In the genomic region with DNA sequence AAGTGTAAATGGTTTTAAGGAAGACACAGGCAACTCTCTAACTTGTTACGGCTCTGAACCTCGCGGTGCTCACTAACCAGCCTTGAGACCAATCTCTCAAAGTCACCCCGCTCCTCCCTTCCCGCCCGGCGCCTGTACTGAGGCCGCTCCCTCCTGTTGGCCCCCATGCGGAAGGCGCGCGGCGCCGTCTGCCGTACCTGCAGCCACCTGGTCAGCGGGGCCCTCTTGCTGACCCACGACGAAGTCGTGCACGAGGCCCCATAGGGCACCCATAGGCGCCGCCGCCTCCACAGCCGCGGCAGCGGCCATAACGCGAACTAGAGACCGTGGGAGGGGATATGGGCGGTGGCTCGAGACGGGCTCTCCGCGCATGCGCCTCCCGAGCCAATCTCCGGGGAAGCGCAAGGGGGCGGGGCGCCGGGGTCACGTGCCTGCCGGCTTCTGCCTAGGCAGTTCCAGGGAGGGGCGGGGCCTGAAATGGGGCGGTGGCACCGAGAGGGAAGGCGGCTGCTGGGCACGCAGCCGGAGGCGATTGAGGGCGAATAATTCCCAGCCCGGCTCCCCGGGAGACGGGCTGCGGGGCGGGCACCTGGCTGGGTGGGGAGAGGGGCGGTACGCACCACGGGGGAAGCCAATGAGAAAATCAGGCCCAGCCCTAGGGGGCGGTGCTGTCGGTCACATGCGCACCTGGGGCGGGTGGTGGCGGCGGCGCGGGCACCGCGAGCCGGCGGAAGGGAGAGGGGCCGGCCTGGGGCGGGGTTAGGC, we compare ENCODE assay signal across 8 cellular contexts. TPM values are rescaled to one million over a fixed set of nuclear protein-coding genes. Genes with fewer than 3 reads are reported as not detected.
DNase-seq lines count a peak whose midpoint lies in the region; ATAC-seq, FAIRE-seq and TF ChIP-seq lines count a peak whose summit lies in the region.

A gene with protein sequence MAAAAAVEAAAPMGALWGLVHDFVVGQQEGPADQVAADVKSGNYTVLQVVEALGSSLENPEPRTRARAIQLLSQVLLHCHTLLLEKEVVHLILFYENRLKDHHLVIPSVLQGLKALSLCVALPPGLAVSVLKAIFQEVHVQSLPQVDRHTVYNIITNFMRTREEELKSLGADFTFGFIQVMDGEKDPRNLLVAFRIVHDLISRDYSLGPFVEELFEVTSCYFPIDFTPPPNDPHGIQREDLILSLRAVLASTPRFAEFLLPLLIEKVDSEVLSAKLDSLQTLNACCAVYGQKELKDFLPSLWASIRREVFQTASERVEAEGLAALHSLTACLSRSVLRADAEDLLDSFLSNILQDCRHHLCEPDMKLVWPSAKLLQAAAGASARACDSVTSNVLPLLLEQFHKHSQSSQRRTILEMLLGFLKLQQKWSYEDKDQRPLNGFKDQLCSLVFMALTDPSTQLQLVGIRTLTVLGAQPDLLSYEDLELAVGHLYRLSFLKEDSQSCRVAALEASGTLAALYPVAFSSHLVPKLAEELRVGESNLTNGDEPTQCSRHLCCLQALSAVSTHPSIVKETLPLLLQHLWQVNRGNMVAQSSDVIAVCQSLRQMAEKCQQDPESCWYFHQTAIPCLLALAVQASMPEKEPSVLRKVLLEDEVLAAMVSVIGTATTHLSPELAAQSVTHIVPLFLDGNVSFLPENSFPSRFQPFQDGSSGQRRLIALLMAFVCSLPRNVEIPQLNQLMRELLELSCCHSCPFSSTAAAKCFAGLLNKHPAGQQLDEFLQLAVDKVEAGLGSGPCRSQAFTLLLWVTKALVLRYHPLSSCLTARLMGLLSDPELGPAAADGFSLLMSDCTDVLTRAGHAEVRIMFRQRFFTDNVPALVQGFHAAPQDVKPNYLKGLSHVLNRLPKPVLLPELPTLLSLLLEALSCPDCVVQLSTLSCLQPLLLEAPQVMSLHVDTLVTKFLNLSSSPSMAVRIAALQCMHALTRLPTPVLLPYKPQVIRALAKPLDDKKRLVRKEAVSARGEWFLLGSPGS (minus strand): TSS at position 347 of the 765 bp plus-strand sequence. CDS start 38 bp downstream, at position 309.

- H3K4me3 ChIP-seq in AG04449 (ENCODE audit: low read depth, low read length) (peak within 1 kb of the TSS; percentile 99), WI38 (ENCODE audit: low read depth, low read length) (peak within 1 kb of the TSS; percentile 99), bronchial epithelial cell (ENCODE audit: low read depth, low read length) (peak within 1 kb of the TSS; percentile 96), spleen (peak within 1 kb of the TSS; percentile 79 to 99 (median 96))

- no peak for TF ChIP-seq CTCF in AG04449 (IDR thresholded peaks at IDR 0.05; ENCODE audit: insufficient read depth, low read length, missing control alignments)
- TF ChIP-seq CTCF in WI38 (IDR thresholded peaks at IDR 0.05; ENCODE audit: low read depth, low read length), result no peak
- no peak for TF ChIP-seq CTCF in bronchial epithelial cell (IDR thresholded peaks at IDR 0.05; ENCODE audit: insufficient read depth, low read length, severe bottlenecking)
- TF ChIP-seq CTCF in spleen (IDR thresholded peaks at IDR 0.05 in 8 of 11, conservative IDR thresholded peaks at IDR 0.05 in 3 of 11), result peak in 7 of 11 experiments; percentile 11 to 52 (median 25)

- intact Hi-C loops in spleen (cut with DNase I; ENCODE audit: low total_unique reads), result no loop called here

- H3K27ac Mint-ChIP-seq in immature natural killer cell, result peak within 1 kb of the TSS; percentile 91 to 97 (median 96)

- H3K27ac ChIP-seq in spleen, result peak within 1 kb of the TSS; percentile 88 to 98 (median 94)

- H3K36me3 Mint-ChIP-seq in immature natural killer cell, result no peaks in the 10 kb centered on the region

- POLR2A ChIA-PET in AG04449 (lab: Yijun Ruan, JAX), result interaction anchor here (0.8 to 1.8 kb wide), 5 partner anchors 16 to 150 kb away, joined by 3 to 15 read pairs (median 5); no protein-coding TSS in a partner anchor

- peak; percentile 83 for DNase-seq in AG04449 (ENCODE audit: low read depth, low spot score)
- peak; percentile 97 for DNase-seq in NCI-H2227 treated with DMSO at 0.1 percent for 48 hours (lab: John Stamatoyannopoulos, UW)
- peak; percentile 92 for DNase-seq in bronchial epithelial cell (ENCODE audit: low read depth)
- DNase-seq in immature natural killer cell, result peak; percentile 99
- peak; percentile 100 for DNase-seq in spleen

- no peaks in the 10 kb centered on the region for H3K9me3 ChIP-seq in spleen

- H3K4me3 Mint-ChIP-seq in immature natural killer cell, result peak within 1 kb of the TSS; percentile 93 to 98 (median 98)

- H3K4me1 Mint-ChIP-seq in immature natural killer cell, result peaks cover 35 to 54% of the 10 kb centered on the region in 2 donors

- H3K9me3 Mint-ChIP-seq in immature natural killer cell, result no peaks in the 10 kb centered on the region

- H3K36me3 ChIP-seq in bronchial epithelial cell (ENCODE audit: control insufficient read depth, insufficient read depth, low read length) (peaks cover 2% of the 10 kb centered on the region), spleen (peaks cover 0 to 5% (median 0%) of the 10 kb centered on the region in 6 donors)

- ATAC-seq in GM18907 (IDR thresholded peaks at IDR 0.05; ENCODE audit: unreplicated experiment) (peak; percentile 91), HG03159 (IDR thresholded peaks at IDR 0.05; ENCODE audit: unreplicated experiment) (peak; percentile 92)

- peaks cover 13 to 19% (median 19%) of the 10 kb centered on the region in 3 donors for H3K27me3 Mint-ChIP-seq in immature natural killer cell (ENCODE audit: low read depth in 3 of 3)

- CTCF ChIA-PET in AG04449 (lab: Yijun Ruan, JAX), result interaction anchor here (0.8 to 2.7 kb wide), 7 partner anchors 7 to 56 kb away, joined by 3 to 28 read pairs (median 6); no protein-coding TSS in a partner anchor

- peaks cover 15 to 78% (median 52%) of the 10 kb centered on the region in 6 donors for H3K4me1 ChIP-seq in spleen

- H3K27me3 ChIP-seq in bronchial epithelial cell (ENCODE audit: control insufficient read depth, insufficient read depth, low read length), result no peaks in the 10 kb centered on the region
- H3K27me3 ChIP-seq in spleen (replicated peaks in 1 of 7), result peaks cover 0 to 23% (median 0%) of the 10 kb centered on the region in 7 donors

- peak in 2 of 3 donors; percentile 45 to 52 for TF ChIP-seq POLR2A in spleen (IDR thresholded peaks at IDR 0.05)

- 0 to 1% (median 0%) methylated on average over 24 to 73 of the region's 73 CpGs for WGBS in spleen, 5 donors

- no peak for FAIRE-seq in bronchial epithelial cell (lab: Jason Lieb, UNC)

RNA-seq across cellular contexts. Expression of the gene that starts here (rescaled TPM):
- total RNA-seq in bronchial epithelial cell (23.2 and 38.2 TPM in 2 replicates), spleen (10 to 100 TPM; 54.5 to 91.5 (median 59.7) TPM)
- polyA plus RNA-seq in immature natural killer cell (10 to 100 TPM; 21.8 to 32.0 (median 29.6) TPM), spleen (100 to 1,000 TPM in 1 of 3 donors, 10 to 100 TPM in 2; 53.5 to 101 (median 78.7) TPM)

Comparison
In these comparisons a context has a peak if more than half of its experiments do, and no peak if none do; other contexts are left out.
1. Peak in every context shown above with its lines: DNase-seq, ATAC-seq, H3K4me3 ChIP-seq and H3K27ac ChIP-seq.
2. CTCF ChIP-seq: peak in spleen (7 of 11); none in AG04449 (single experiment), WI38 (single experiment) and bronchial epithelial cell (single experiment).